Comparison of ENCODE assay signal across 8 cellular contexts in genomic region chr2:100818606-100819364, GRCh38. TPM values are rescaled to one million over a fixed set of nuclear protein-coding genes. Genes with fewer than 3 reads are reported as not detected.
DNase-seq lines count a peak whose midpoint lies in the region; FAIRE-seq and TF ChIP-seq lines count a peak whose summit lies in the region.

No MANE protein-coding gene starts in this region.

- H3K27me3 ChIP-seq in Peyer's patch (no peaks in the 10 kb centered on the region), bronchial epithelial cell (ENCODE audit: control insufficient read depth, insufficient read depth, low read length) (no peaks in the 10 kb centered on the region), skeletal muscle tissue (ENCODE audit: control insufficient read depth in 3 of 3, insufficient read depth in 3 of 3, low read length in 3 of 3) (no peaks in the 10 kb centered on the region)

- no peak for TF ChIP-seq CTCF in Peyer's patch (IDR thresholded peaks at IDR 0.05)
- TF ChIP-seq CTCF in bronchial epithelial cell (IDR thresholded peaks at IDR 0.05; ENCODE audit: insufficient read depth, low read length, severe bottlenecking): peak; percentile 32

- H3K4me1 ChIP-seq in Peyer's patch (peaks cover 0 to 42% (median 3%) of the 10 kb centered on the region in 4 donors), skeletal muscle tissue (ENCODE audit: control insufficient read depth in 3 of 3, insufficient read depth in 3 of 3, low read length in 3 of 3) (peaks cover 25 to 34% (median 28%) of the 10 kb centered on the region in 3 donors)

- H3K27ac ChIP-seq in Peyer's patch (peak overlapping the region; percentile 67 to 88 (median 79)), skeletal muscle tissue (ENCODE audit: low read depth, low read length) (peak overlapping the region; percentile 77)

- H3K4me3 ChIP-seq in Peyer's patch: peak overlapping the region; percentile 44 to 84 (median 60)
- peak overlapping the region; percentile 58 for H3K4me3 ChIP-seq in bronchial epithelial cell (ENCODE audit: low read depth, low read length)
- peak overlapping the region; percentile 67 to 79 (median 79) for H3K4me3 ChIP-seq in skeletal muscle tissue (ENCODE audit: low read length in 3 of 3)

- TF ChIP-seq POLR2A in Peyer's patch (IDR thresholded peaks at IDR 0.05): peak; percentile 22 to 45

- peak overlapping the region; percentile 75 to 83 (median 81) for H3K9ac ChIP-seq in skeletal muscle tissue (ENCODE audit: low read depth in 1 of 3, low read length in 3 of 3)

- H3K9me3 ChIP-seq in Peyer's patch (no peaks in the 10 kb centered on the region), skeletal muscle tissue (ENCODE audit: control insufficient read depth in 3 of 3, low read length in 3 of 3) (no peaks in the 10 kb centered on the region)

- DNase-seq in EL (peak; percentile 75), Peyer's patch (peak in 2 of 3 donors; percentile 68), bronchial epithelial cell (ENCODE audit: low read depth) (peak; percentile 45), iPS-NIHi11 (ENCODE audit: low spot score) (peak; percentile 72), NOMO-1 (lab: John Stamatoyannopoulos, UW; ENCODE audit: unreplicated experiment in 2 of 2) (no peak), activated gamma-delta T cell (lab: John Stamatoyannopoulos, UW) (no peak)
- no peak for DNase-seq in effector CD8-positive, alpha-beta T cell (lab: John Stamatoyannopoulos, UW)

- no peaks in the 10 kb centered on the region for H3K36me3 ChIP-seq in Peyer's patch
- H3K36me3 ChIP-seq in bronchial epithelial cell (ENCODE audit: control insufficient read depth, insufficient read depth, low read length): no peaks in the 10 kb centered on the region
- no peaks in the 10 kb centered on the region for H3K36me3 ChIP-seq in skeletal muscle tissue (ENCODE audit: control insufficient read depth in 3 of 3, insufficient read depth in 3 of 3, low read length in 3 of 3)

- FAIRE-seq in bronchial epithelial cell (lab: Jason Lieb, UNC): no peak

RNA-seq across cellular contexts. Expression of gene NPAS2, which starts 1.2 kb away (rescaled TPM):
- total RNA-seq in Peyer's patch (10 to 100 TPM; 29.7 to 99.5 (median 95.5) TPM), bronchial epithelial cell (8.2 and 12.3 TPM in 2 replicates), skeletal muscle tissue (7.8 TPM)

Comparison
In these comparisons a context has a peak if more than half of its experiments do, and no peak if none do; other contexts are left out.
1. DNase-seq: peak in EL (single experiment), Peyer's patch (2 of 3), bronchial epithelial cell (single experiment) and iPS-NIHi11 (single experiment); none in effector CD8-positive, alpha-beta T cell (single experiment), NOMO-1 (0 of 2) and activated gamma-delta T cell (single experiment).
2. Peak in every context shown above with its lines, with median percentiles within 50 percentile points of each other: H3K4me3 ChIP-seq.